In genomic region chr2:39260087-39260486, GRCh38 we compare ENCODE assay signal across 7 cellular contexts. TPM values are rescaled to one million over a fixed set of nuclear protein-coding genes. Genes with fewer than 3 reads are reported as not detected.
"Had no signal": no experiment of that assay in that cellular context is flagged by ENCODE, and none has a peak within 500 bp of the region (broad histone marks: within the 10 kb centered on the region; RNA-seq: fewer than 3 reads in every experiment).

No MANE protein-coding gene starts in this region.

- DNase-seq: GDM1, GF-D8 had no signal

- ATAC-seq: GM12878 had no signal

- H3K4me3 ChIP-seq: GM12878 had no signal

- FAIRE-seq: GM12878, GM12891, GM12892, GM18507, GM19239 had no signal

RNA-seq across cellular contexts. Expression of gene CDKL4, which starts 16.3 kb away (rescaled TPM):
- total RNA-seq: GM12878 had no signal
- polyA plus RNA-seq: GM12878 had no signal
